Comparison of ENCODE assay signal across 8 cellular contexts in genomic region chr5:75656311-75657003, GRCh38. TPM values are rescaled to one million over a fixed set of nuclear protein-coding genes. Genes with fewer than 3 reads are reported as not detected.
A peak's percentile ranks its signal among the peaks of the same experiment; 100 is the strongest.
DNase-seq lines count a peak whose midpoint lies in the region; ATAC-seq and TF ChIP-seq lines count a peak whose summit lies in the region.

No MANE protein-coding gene starts in this region.

- no peaks in the 10 kb centered on the region for H3K36me3 Mint-ChIP-seq in T-cell

- TF ChIP-seq CTCF in retinal pigment epithelial cell (conservative IDR thresholded peaks at IDR 0.05; ENCODE audit: low read depth, low read length): no peak

- DNase-seq in GM04503 (ENCODE audit: low read depth) (peak; percentile 47), T-cell (no peak), left cardiac atrium (no peak), retinal pigment epithelial cell (ENCODE audit: low read depth) (no peak), NCI-H2081 treated with DMSO at 0.1 percent for 48 hours (lab: John Stamatoyannopoulos, UW) (no peak), OCI-M2 (lab: John Stamatoyannopoulos, UW; ENCODE audit: unreplicated experiment) (no peak)

- peak overlapping the region; percentile 81 for H3K4me3 ChIP-seq in retinal pigment epithelial cell (ENCODE audit: low read length)

- peak overlapping the region; percentile 39 to 48 (median 42) for H3K4me3 Mint-ChIP-seq in T-cell

- POLR2A ChIA-PET in T-cell (lab: Charles Lee): no interaction called here

- no peak for ATAC-seq in T-cell (replicated peaks in 1 of 4)
- peak; percentile 30 to 86 for ATAC-seq in left cardiac atrium
- ATAC-seq in HG02610 (IDR thresholded peaks at IDR 0.05; ENCODE audit: unreplicated experiment): no peak
- ATAC-seq in GM19397 (IDR thresholded peaks at IDR 0.05; ENCODE audit: unreplicated experiment): no peak

- no peak overlapping the region for H3K27ac Mint-ChIP-seq in T-cell

- no peaks in the 10 kb centered on the region for H3K9me3 Mint-ChIP-seq in T-cell

- CTCF ChIA-PET in T-cell (lab: Charles Lee): interaction anchor here (0.6 to 0.9 kb wide), 3 partner anchors 9 to 1854 kb away, joined by 3 to 4 read pairs (median 3); no protein-coding TSS in a partner anchor

- peaks cover 2 to 11% of the 10 kb centered on the region in 2 donors for H3K27me3 Mint-ChIP-seq in T-cell

- intact Hi-C loops in left cardiac atrium (cut with DNase I): no loop called here

- no peaks in the 10 kb centered on the region for H3K4me1 Mint-ChIP-seq in T-cell

RNA-seq across cellular contexts. Expression of gene ANKDD1B, which starts 45.2 kb away (rescaled TPM):
- total RNA-seq in T-cell: under 1 TPM in 4 of 5 donors, not detected in 1; 0.28 to 0.85 (median 0.33) TPM
- under 1 TPM in 1 of 2 donors, not detected in 1; 0.21 TPM for total RNA-seq in left cardiac atrium

Comparison
In these comparisons a context has a peak if more than half of its experiments do, and no peak if none do; other contexts are left out.
1. ATAC-seq: peak in left cardiac atrium (2 of 2); none in T-cell (0 of 4), HG02610 (single experiment) and GM19397 (single experiment).